Comparison of ENCODE assay signal across 1 cellular context in the genomic region with DNA sequence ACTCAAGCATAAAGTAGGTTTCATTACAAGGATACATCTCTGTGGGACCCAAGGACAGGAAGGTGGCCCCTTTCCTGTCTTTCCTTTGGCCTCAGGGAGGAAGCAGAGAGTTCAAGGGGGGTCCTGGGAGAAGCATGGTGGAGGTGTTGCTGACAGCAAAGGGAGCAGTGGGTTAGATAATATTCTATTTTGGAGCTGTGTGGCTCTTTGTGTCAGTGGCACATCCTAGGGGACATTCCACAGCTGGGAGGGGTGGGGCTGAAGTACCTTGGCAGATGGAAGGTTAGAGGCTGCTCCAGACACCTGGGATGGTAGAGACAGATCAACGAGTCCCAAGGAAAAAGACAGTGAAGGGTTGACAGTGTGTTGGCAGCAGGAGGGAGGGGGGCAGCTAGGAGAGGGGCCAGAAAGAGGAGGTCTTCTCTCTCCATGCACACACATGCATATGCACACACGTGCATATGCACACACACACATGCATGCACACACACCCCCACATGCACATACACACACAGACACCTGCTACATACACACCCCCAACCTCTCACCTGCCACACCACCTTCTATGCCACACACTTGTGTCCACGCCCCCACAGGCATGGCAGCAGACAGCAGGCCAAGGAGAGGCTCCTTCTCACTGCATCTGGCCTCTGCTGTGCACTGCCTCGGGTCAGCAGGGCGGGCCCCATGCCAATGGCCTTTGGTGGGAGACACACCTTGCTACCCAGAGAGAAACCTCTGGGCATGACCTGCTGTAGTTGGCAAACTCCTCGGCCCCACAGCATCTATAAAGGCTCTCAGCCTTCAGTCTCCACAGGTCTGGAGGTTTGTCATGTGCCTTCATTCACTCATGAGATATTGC.
TF ChIP-seq lines count a peak whose summit lies in the region.

No MANE protein-coding gene starts in this region.

TF ChIP-seq in IMR-90, 13 proteins besides CTCF, POLR2A, EP300 and RAD21:
- no peak for TF ChIP-seq ELK1 (IDR thresholded peaks at IDR 0.05; ENCODE audit: borderline replicate concordance, low read depth, low read length)
- no peak for TF ChIP-seq MAZ (IDR thresholded peaks at IDR 0.05; ENCODE audit: borderline replicate concordance, low read depth, low read length)
- no peak for TF ChIP-seq BHLHE40 (IDR thresholded peaks at IDR 0.05; ENCODE audit: low read depth, low read length)
- no peak for TF ChIP-seq MAFK (IDR thresholded peaks at IDR 0.05; ENCODE audit: low read depth, low read length)
- no peak for TF ChIP-seq FOS (IDR thresholded peaks at IDR 0.05; ENCODE audit: low read depth, low read length)
- no peak for TF ChIP-seq CHD1 (IDR thresholded peaks at IDR 0.05; ENCODE audit: low read depth, low read length)
- no peak for TF ChIP-seq RFX5 (IDR thresholded peaks at IDR 0.05; ENCODE audit: low read depth, low read length)
- no peak for TF ChIP-seq NFE2L2 (IDR thresholded peaks at IDR 0.05; ENCODE audit: low read depth, low read length)
- TF ChIP-seq SMC3 (IDR thresholded peaks at IDR 0.05; ENCODE audit: low read depth, low read length): no peak
- TF ChIP-seq RCOR1 (IDR thresholded peaks at IDR 0.05; ENCODE audit: insufficient replicate concordance, low read length): no peak
- TF ChIP-seq CEBPB (IDR thresholded peaks at IDR 0.05; ENCODE audit: low read depth, low read length): no peak
- no peak for TF ChIP-seq USF2 (IDR thresholded peaks at IDR 0.05; ENCODE audit: low read depth, low read length)
- TF ChIP-seq MXI1 (IDR thresholded peaks at IDR 0.05; ENCODE audit: borderline replicate concordance, low read depth, low read length): no peak
